In the genomic region with DNA sequence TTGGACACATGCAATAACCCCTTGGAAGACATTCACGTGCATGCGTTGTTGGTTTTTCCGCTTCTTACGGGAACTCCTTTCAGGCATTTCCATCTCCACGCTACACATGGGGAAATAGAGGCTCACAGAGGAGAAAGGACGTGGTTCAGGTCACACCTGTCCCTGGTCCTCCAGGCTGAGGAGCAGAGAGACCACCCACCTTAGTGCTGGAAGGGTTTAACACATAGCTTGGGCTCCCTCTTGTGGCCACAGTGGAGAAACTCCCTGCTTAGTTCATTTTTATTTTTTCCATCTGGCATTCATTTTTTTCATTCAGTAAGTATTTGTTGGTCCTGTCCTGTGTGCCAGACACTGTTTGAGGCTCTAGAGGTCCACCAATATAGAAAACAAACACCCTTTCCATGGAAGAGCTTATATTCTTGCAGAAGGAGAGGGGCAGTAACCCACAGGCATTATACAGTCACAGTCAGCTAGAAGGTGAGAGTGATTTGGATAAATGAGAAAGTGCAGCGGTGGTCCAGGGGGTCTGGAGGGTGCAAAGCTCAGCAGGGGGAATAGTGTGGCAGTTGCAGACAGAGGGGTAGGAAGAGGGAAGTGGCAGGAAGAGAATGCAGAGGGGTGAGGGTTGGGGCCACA, we compare ENCODE assay signal across 9 cellular contexts. TPM values are rescaled to one million over a fixed set of nuclear protein-coding genes. Genes with fewer than 3 reads are reported as not detected.
A peak's percentile ranks its signal among the peaks of the same experiment; 100 is the strongest.
DNase-seq lines count a peak whose midpoint lies in the region; ATAC-seq and TF ChIP-seq lines count a peak whose summit lies in the region.
"Had no signal": no experiment of that assay in that cellular context is flagged by ENCODE, and none has a peak within 500 bp of the region (broad histone marks: within the 10 kb centered on the region; RNA-seq: fewer than 3 reads in every experiment).

No MANE protein-coding gene starts in this region.

- no peak overlapping the region for H3K27ac Mint-ChIP-seq in chondrocyte (ENCODE audit: unreplicated experiment)

- WGBS in right lobe of liver (ENCODE audit: insufficient coverage, low coverage, low lambda C conversion rate, missing lambda C conversion rate) = 18% methylated on average over 7 of the region's 7 CpGs

- no peak for TF ChIP-seq POLR2A in right lobe of liver (IDR thresholded peaks at IDR 0.05)

- peaks cover 0 to 5% of the 10 kb centered on the region in 2 donors for H3K27me3 ChIP-seq in right lobe of liver

- no peak overlapping the region for H3K4me3 ChIP-seq in right lobe of liver
- H3K4me3 ChIP-seq: skin epidermis had no signal

- H3K27me3 Mint-ChIP-seq in chondrocyte (ENCODE audit: low read depth) = peaks cover 30% of the 10 kb centered on the region

- H3K4me3 Mint-ChIP-seq in chondrocyte (ENCODE audit: unreplicated experiment) = no peak overlapping the region

- no peaks in the 10 kb centered on the region for H3K36me3 ChIP-seq in right lobe of liver

- intact Hi-C loops in right lobe of liver (cut with DNase I) = no loop called here

- H3K27ac ChIP-seq in right lobe of liver = no peak overlapping the region
- H3K27ac ChIP-seq: skin epidermis had no signal

- no peaks in the 10 kb centered on the region for H3K4me1 ChIP-seq in right lobe of liver

- TF ChIP-seq CTCF in chondrocyte (IDR thresholded peaks at IDR 0.05) (peak; percentile 90), right lobe of liver (IDR thresholded peaks at IDR 0.05) (peak; percentile 60 to 80 (median 68))

- DNase-seq in NCI-H345 (lab: John Stamatoyannopoulos, UW) (peak; percentile 28), NCI-H345 treated with DMSO at 0.1 percent for 48 hours (lab: John Stamatoyannopoulos, UW; ENCODE audit: unreplicated experiment) (no peak), NCI-H1694 (lab: John Stamatoyannopoulos, UW) (peak; percentile 39), chondrocyte (ENCODE audit: low spot score) (no peak), right lobe of liver (no peak)
- DNase-seq in activated CD4-positive, CD25-positive, alpha-beta regulatory T cell treated with anti-CD3 and anti-CD28 coated beads, Interleukin-2, amount 50 U/mL, for 16 hours (ENCODE audit: low read depth, low spot score) = peak; percentile 42
- peak; percentile 38 to 54 for DNase-seq in stimulated activated CD8-positive, alpha-beta memory T cell treated with anti-CD3 and anti-CD28 coated beads, Interleukin-4, amount 100 ng/mL, for 1 hour (ENCODE audit: low read depth in 2 of 2, low spot score in 1 of 2)

- no peaks in the 10 kb centered on the region for H3K36me3 Mint-ChIP-seq in chondrocyte (ENCODE audit: low read depth)

- no peaks in the 10 kb centered on the region for H3K9me3 ChIP-seq in right lobe of liver

- ATAC-seq in right lobe of liver = peak; percentile 43 to 52 (median 47)
- no peak for ATAC-seq in GM21390 (IDR thresholded peaks at IDR 0.05; ENCODE audit: unreplicated experiment)

- H3K4me1 Mint-ChIP-seq in chondrocyte (ENCODE audit: low read depth) = no peaks in the 10 kb centered on the region

- H3K9me3 Mint-ChIP-seq in chondrocyte (ENCODE audit: low read depth) = no peaks in the 10 kb centered on the region

RNA-seq across cellular contexts. Expression of gene TTYH1, which starts 24.2 kb away (rescaled TPM):
- total RNA-seq in chondrocyte (0.49 TPM in 1 of 3 replicates, not detected in the others), right lobe of liver (under 1 TPM in 5 of 6 experiments, not detected in 1; 0.30 to 0.93 (median 0.35) TPM)

RNA-seq across cellular contexts. Expression of gene LAIR1, which starts 26.3 kb away (rescaled TPM):
- total RNA-seq in chondrocyte (not detected in 3 replicates), right lobe of liver (10 to 100 TPM in 2 of 6 experiments, 1 to 10 TPM in 4; 2.9 to 15.3 (median 4.9) TPM)

RNA-seq across cellular contexts. Expression of gene LILRA4, which starts 52.1 kb away (rescaled TPM):
- total RNA-seq in chondrocyte (not detected in 3 replicates), right lobe of liver (1 to 10 TPM in 1 of 6 experiments, under 1 TPM in 2, not detected in 3; 0.12 to 1.2 (median 0.78) TPM)

RNA-seq across cellular contexts. Expression of gene LENG8, which starts 57.9 kb away (rescaled TPM):
- total RNA-seq in chondrocyte = 110 to 166 TPM (median 116 TPM) in 3 replicates
- total RNA-seq in right lobe of liver = 10 to 100 TPM; 29.8 to 66.3 (median 41.1) TPM

Comparison
In these comparisons a context has a peak if more than half of its experiments do, and no peak if none do; other contexts are left out.
1. DNase-seq: peak in NCI-H345 (single experiment), NCI-H1694 (single experiment), activated CD4-positive, CD25-positive, alpha-beta regulatory T cell treated with anti-CD3 and anti-CD28 coated beads, Interleukin-2, amount 50 U/mL, for 16 hours (single experiment) and stimulated activated CD8-positive, alpha-beta memory T cell treated with anti-CD3 and anti-CD28 coated beads, Interleukin-4, amount 100 ng/mL, for 1 hour (2 of 2); none in NCI-H345 treated with DMSO at 0.1 percent for 48 hours (single experiment), chondrocyte (single experiment) and right lobe of liver (0 of 3).